In the genomic region with DNA sequence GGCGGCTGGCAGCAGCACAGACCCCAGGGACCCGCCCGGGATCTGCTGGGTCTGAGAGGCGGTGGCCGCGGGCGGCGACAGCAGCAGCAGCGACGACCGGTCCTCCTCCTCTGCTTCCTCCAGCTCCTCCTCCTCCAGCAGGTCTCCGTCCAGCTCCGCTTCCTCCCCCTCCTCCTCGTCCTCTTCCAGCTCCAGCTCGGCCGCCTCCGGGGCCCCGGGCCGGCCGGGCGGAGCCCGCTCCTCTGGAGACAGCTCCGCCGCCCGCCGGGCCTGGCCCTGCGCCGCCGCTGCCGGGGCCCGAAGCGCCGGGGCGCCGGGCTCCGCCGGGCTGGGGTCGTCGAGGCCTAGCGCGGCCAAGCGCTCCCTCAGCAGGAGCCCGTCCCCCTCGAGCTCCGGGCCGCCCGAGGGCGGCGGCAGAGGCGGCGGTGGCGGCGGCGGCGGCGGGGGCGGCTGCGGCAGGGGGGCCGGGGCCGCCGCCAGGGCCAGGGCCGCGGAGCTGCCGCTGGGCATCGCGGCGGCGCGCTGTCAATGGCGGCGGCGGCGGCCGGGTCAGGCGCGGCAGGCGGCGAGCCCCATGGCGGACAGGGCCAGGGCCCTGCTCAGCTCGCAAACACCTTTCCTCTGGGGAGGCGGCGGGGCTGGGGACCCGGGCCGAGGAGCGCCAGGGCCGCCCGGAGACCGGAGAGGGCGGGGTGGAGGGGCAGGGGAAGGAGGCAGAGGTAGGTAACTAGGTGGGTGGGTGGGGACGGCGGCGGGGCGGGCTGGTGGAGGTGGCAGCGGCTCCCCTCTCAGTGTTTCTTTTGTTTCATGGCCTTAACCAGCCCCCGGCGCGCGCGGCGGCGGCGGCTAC, we compare ENCODE assay signal across 8 cellular contexts. TPM values are rescaled to one million over a fixed set of nuclear protein-coding genes. Genes with fewer than 3 reads are reported as not detected.
A peak's percentile ranks its signal among the peaks of the same experiment; 100 is the strongest.
DNase-seq lines count a peak whose midpoint lies in the region; ATAC-seq and TF ChIP-seq lines count a peak whose summit lies in the region.

No MANE protein-coding gene starts in this region.

- H3K4me1 ChIP-seq in naive thymus-derived CD4-positive, alpha-beta T cell (ENCODE audit: control insufficient read depth in 2 of 2, insufficient read depth in 2 of 2, low read length in 2 of 2) = peaks cover 18 to 25% of the 10 kb centered on the region in 2 donors
- H3K4me1 ChIP-seq in upper lobe of right lung = peaks cover 31% of the 10 kb centered on the region

- no peak for TF ChIP-seq CTCF in upper lobe of right lung (IDR thresholded peaks at IDR 0.05)

- H3K9me3 Mint-ChIP-seq in activated T-cell treated with anti-CD3 and anti-CD28 coated beads, Interleukin-2, amount 50 U/mL, for 24 hours = peaks cover 2% of the 10 kb centered on the region
- peaks cover 0 to 3% (median 0%) of the 10 kb centered on the region in 11 donors for H3K9me3 Mint-ChIP-seq in naive thymus-derived CD4-positive, alpha-beta T cell

- H3K4me3 Mint-ChIP-seq in activated T-cell treated with anti-CD3 and anti-CD28 coated beads, Interleukin-2, amount 50 U/mL, for 24 hours = peak overlapping the region; percentile 97
- peak overlapping the region; percentile 83 to 99 (median 97) for H3K4me3 Mint-ChIP-seq in naive thymus-derived CD4-positive, alpha-beta T cell

- H3K36me3 Mint-ChIP-seq in activated T-cell treated with anti-CD3 and anti-CD28 coated beads, Interleukin-2, amount 50 U/mL, for 24 hours (ENCODE audit: low read depth) = peaks cover 42% of the 10 kb centered on the region
- peaks cover 0 to 12% (median 0%) of the 10 kb centered on the region in 5 donors for H3K36me3 Mint-ChIP-seq in naive thymus-derived CD4-positive, alpha-beta T cell

- POLR2A ChIA-PET in HEK293T (lab: Yijun Ruan, JAX) = interaction anchor here (0.5 to 1.4 kb wide), 6 partner anchors 10 to 1191 kb away, joined by 3 to 5 read pairs (median 3); a partner anchor contains a TSS
- POLR2A ChIA-PET in naive thymus-derived CD4-positive, alpha-beta T cell (lab: Charles Lee) = interaction anchor here (0.6 to 4.2 kb wide), 15 partner anchors 10 to 318 kb away, joined by 3 to 97 read pairs (median 4); a partner anchor contains a TSS

- intact Hi-C loops in naive thymus-derived CD4-positive, alpha-beta T cell (cut with micrococcal nuclease) = loop anchor here (1.0 to 10.0 kb wide), 15 partner anchors 9 to 1710 kb away; a partner anchor contains a TSS
- intact Hi-C loops in upper lobe of right lung (cut with DNase I) = no loop called here

- no peaks in the 10 kb centered on the region for H3K27me3 ChIP-seq in naive thymus-derived CD4-positive, alpha-beta T cell (ENCODE audit: control insufficient read depth in 2 of 2, insufficient read depth in 2 of 2, low read length in 2 of 2)
- no peaks in the 10 kb centered on the region for H3K27me3 ChIP-seq in upper lobe of right lung

- peak overlapping the region; percentile 62 for H3K4me3 ChIP-seq in naive thymus-derived CD4-positive, alpha-beta T cell (ENCODE audit: low read length)
- H3K4me3 ChIP-seq in upper lobe of right lung = peak overlapping the region; percentile 90

- H3K9me3 ChIP-seq in naive thymus-derived CD4-positive, alpha-beta T cell (ENCODE audit: control insufficient read depth in 2 of 3, low read length in 3 of 3) = no peaks in the 10 kb centered on the region
- no peaks in the 10 kb centered on the region for H3K9me3 ChIP-seq in upper lobe of right lung

- DNase-seq in NCI-H345 (lab: John Stamatoyannopoulos, UW) (peak; percentile 18), NCI-H345 treated with DMSO at 0.1 percent for 48 hours (lab: John Stamatoyannopoulos, UW; ENCODE audit: unreplicated experiment) (no peak), HEK293T (ENCODE audit: extremely low spot score) (peak; percentile 6), NCI-H1105 treated with DMSO at 0.1 percent for 48 hours (lab: John Stamatoyannopoulos, UW) (peak; percentile 11), fibroblast of gingiva (ENCODE audit: low read depth) (peak; percentile 62), upper lobe of right lung (peak; percentile 82)
- DNase-seq in activated T-cell treated with anti-CD3 and anti-CD28 coated beads, Interleukin-2, amount 50 U/mL, for 24 hours = no peak
- peak in 8 of 9 donors; percentile 12 to 88 (median 40) for DNase-seq in naive thymus-derived CD4-positive, alpha-beta T cell

- CTCF ChIA-PET in HEK293T (lab: Yijun Ruan, JAX) = no interaction called here
- CTCF ChIA-PET in naive thymus-derived CD4-positive, alpha-beta T cell (lab: Charles Lee) = interaction anchor here (0.9 to 5.0 kb wide), 4 partner anchors 12 to 87 kb away, joined by 3 to 20 read pairs (median 4); no protein-coding TSS in a partner anchor

- no peaks in the 10 kb centered on the region for H3K27me3 Mint-ChIP-seq in activated T-cell treated with anti-CD3 and anti-CD28 coated beads, Interleukin-2, amount 50 U/mL, for 24 hours
- H3K27me3 Mint-ChIP-seq in naive thymus-derived CD4-positive, alpha-beta T cell = no peaks in the 10 kb centered on the region

- peaks cover 0 to 4% (median 0%) of the 10 kb centered on the region in 3 experiments for H3K36me3 ChIP-seq in naive thymus-derived CD4-positive, alpha-beta T cell (ENCODE audit: control insufficient read depth in 2 of 3, insufficient read depth in 3 of 3, low read length in 3 of 3)
- no peaks in the 10 kb centered on the region for H3K36me3 ChIP-seq in upper lobe of right lung

- peak overlapping the region; percentile 80 for H3K27ac ChIP-seq in naive thymus-derived CD4-positive, alpha-beta T cell (ENCODE audit: low read depth, low read length)
- H3K27ac ChIP-seq in upper lobe of right lung = peak overlapping the region; percentile 92

- H3K27ac Mint-ChIP-seq in activated T-cell treated with anti-CD3 and anti-CD28 coated beads, Interleukin-2, amount 50 U/mL, for 24 hours = peak overlapping the region; percentile 95
- peak overlapping the region; percentile 28 to 99 (median 97) for H3K27ac Mint-ChIP-seq in naive thymus-derived CD4-positive, alpha-beta T cell

- no peak for ATAC-seq in naive thymus-derived CD4-positive, alpha-beta T cell
- ATAC-seq in upper lobe of right lung = peak; percentile 14

- H3K4me1 Mint-ChIP-seq in activated T-cell treated with anti-CD3 and anti-CD28 coated beads, Interleukin-2, amount 50 U/mL, for 24 hours (ENCODE audit: low read depth) = peaks cover 32% of the 10 kb centered on the region
- peaks cover 22 to 43% (median 39%) of the 10 kb centered on the region in 7 donors for H3K4me1 Mint-ChIP-seq in naive thymus-derived CD4-positive, alpha-beta T cell

TF ChIP-seq in HEK293T, 16 proteins besides CTCF, POLR2A, EP300 and RAD21:
- no peak for TF ChIP-seq FOXA1 (IDR thresholded peaks at IDR 0.05)
- TF ChIP-seq, protein P1, sequence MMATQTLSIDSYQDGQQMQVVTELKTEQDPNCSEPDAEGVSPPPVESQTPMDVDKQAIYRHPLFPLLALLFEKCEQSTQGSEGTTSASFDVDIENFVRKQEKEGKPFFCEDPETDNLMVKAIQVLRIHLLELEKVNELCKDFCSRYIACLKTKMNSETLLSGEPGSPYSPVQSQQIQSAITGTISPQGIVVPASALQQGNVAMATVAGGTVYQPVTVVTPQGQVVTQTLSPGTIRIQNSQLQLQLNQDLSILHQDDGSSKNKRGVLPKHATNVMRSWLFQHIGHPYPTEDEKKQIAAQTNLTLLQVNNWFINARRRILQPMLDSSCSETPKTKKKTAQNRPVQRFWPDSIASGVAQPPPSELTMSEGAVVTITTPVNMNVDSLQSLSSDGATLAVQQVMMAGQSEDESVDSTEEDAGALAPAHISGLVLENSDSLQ (IDR thresholded peaks at IDR 0.05) = no peak
- TF ChIP-seq ZNF384 (IDR thresholded peaks at IDR 0.05) = no peak
- TF ChIP-seq ELF4 (IDR thresholded peaks at IDR 0.05) = no peak
- no peak for TF ChIP-seq SUZ12 (IDR thresholded peaks at IDR 0.05)
- TF ChIP-seq LEF1 (IDR thresholded peaks at IDR 0.05; ENCODE audit: borderline replicate concordance) = no peak
- no peak for TF ChIP-seq L3MBTL2 (conservative IDR thresholded peaks at IDR 0.05)
- no peak for TF ChIP-seq TARDBP (IDR thresholded peaks at IDR 0.05)
TF ChIP-seq in HEK293T: peak in this region for 0.

RNA-seq across cellular contexts. Expression of a gene that starts 0.4 kb away (rescaled TPM):
- 10 to 100 TPM; 47.1 to 68.8 (median 53.7) TPM for total RNA-seq in naive thymus-derived CD4-positive, alpha-beta T cell
- 1 to 10 TPM; 4.3 to 4.8 TPM for polyA plus RNA-seq in naive thymus-derived CD4-positive, alpha-beta T cell
- 24.8 TPM for total RNA-seq in upper lobe of right lung

Comparison
In these comparisons a context has a peak if more than half of its experiments do, and no peak if none do; other contexts are left out.
1. DNase-seq: peak in NCI-H345 (single experiment), HEK293T (single experiment), NCI-H1105 treated with DMSO at 0.1 percent for 48 hours (single experiment), fibroblast of gingiva (single experiment), naive thymus-derived CD4-positive, alpha-beta T cell (8 of 9) and upper lobe of right lung (single experiment); none in NCI-H345 treated with DMSO at 0.1 percent for 48 hours (single experiment) and activated T-cell treated with anti-CD3 and anti-CD28 coated beads, Interleukin-2, amount 50 U/mL, for 24 hours (single experiment).